In the genomic region with DNA sequence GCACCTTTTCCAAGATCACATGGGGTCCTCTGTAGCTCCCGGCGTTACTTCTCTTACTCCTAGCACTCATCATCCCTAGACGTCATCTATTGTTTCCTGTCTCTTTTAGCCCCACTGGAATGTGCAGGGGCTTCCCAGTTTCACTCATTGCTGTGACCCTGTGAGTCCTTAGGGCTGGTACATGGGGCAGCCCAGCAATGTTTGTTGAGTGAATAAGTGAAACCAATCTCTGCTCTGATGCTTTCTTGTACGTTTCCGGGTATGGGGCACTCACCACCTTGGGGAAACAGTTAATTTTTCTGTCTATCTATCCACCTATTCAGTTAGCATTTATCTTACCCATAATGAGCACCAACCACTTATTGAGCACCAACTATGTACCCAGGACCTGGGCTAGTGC, we compare ENCODE assay signal across 8 cellular contexts. TPM values are rescaled to one million over a fixed set of nuclear protein-coding genes. Genes with fewer than 3 reads are reported as not detected.
"Had no signal": no experiment of that assay in that cellular context is flagged by ENCODE, and none has a peak within 500 bp of the region (broad histone marks: within the 10 kb centered on the region; RNA-seq: fewer than 3 reads in every experiment).

No MANE protein-coding gene starts in this region.

- H2AFZ ChIP-seq: GM23338 had no signal

- ATAC-seq: GM23338 had no signal

- H3K4me3 Mint-ChIP-seq: GM23338, H9, HFFc6 had no signal

- H3K4me2 ChIP-seq: GM23338 had no signal

- H3K27ac Mint-ChIP-seq: GM23338, H9, HFFc6 had no signal

- FAIRE-seq: H1, H54, HTR-8/SVneo had no signal

- H3K9me3 Mint-ChIP-seq: GM23338, HFFc6 had no signal

- DNase-seq: H9, HCEC 1CT, HFFc6, KG1 had no signal

- H3K4me3 ChIP-seq: GM23338 had no signal

RNA-seq across cellular contexts. Expression of gene MSX1, which starts 16.1 kb away (rescaled TPM):
- total RNA-seq: GM23338, H1, H9 had no signal
